In the genomic region with DNA sequence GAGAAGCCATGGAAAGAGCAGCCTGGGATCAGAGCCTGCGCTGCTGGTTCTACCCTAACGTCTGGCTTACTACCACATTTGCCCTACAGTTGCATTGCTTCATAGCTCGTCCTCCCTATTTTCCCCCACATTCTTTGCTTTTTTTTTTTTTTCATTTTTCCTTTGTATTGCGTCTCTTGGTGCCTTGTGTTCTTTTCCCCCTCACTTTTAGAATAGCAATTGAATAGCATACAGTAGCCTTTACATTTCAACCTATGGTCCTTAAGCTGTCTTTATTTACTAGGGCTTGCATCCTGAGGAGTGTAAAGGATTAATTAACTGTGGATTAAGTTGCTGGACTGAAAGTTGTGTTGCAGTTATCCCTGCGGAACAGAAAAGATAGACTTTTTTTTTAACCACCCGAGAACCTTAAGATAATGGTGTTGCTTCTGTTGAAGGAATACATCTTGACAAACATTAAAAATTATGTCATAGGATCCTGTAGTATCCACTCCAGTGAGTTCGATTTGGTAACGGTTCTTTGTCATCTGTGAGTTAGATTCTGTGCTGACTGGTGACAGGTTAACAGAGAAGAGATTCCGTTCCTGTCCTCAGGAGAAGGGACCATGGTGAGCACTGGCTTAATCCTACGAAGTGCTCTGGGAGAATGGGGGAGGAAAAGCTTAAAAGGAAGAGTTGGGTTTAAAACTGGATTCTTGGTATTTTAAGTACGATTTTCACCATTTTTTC, we compare ENCODE assay signal across 8 cellular contexts.
DNase-seq lines count a peak whose midpoint lies in the region; ATAC-seq and TF ChIP-seq lines count a peak whose summit lies in the region.

No MANE protein-coding gene starts in this region.

- H3K27me3 ChIP-seq in heart left ventricle (no peaks in the 10 kb centered on the region), muscle layer of colon (ENCODE audit: control insufficient read depth in 1 of 2, insufficient read depth in 2 of 2, low read length in 2 of 2) (no peaks in the 10 kb centered on the region)

- H3K36me3 ChIP-seq in heart left ventricle (no peaks in the 10 kb centered on the region), muscle layer of colon (ENCODE audit: insufficient read depth, low read length) (no peaks in the 10 kb centered on the region)

- no peak for TF ChIP-seq CTCF in heart left ventricle (IDR thresholded peaks at IDR 0.05)

- no peak for TF ChIP-seq POLR2A in heart left ventricle (IDR thresholded peaks at IDR 0.05)

- ATAC-seq in heart left ventricle (no peak), left cardiac atrium (no peak), GM19467 (IDR thresholded peaks at IDR 0.05; ENCODE audit: unreplicated experiment) (no peak), HG03520 (IDR thresholded peaks at IDR 0.05; ENCODE audit: unreplicated experiment) (no peak)

- H3K4me3 ChIP-seq in heart left ventricle (peak overlapping the region; percentile 65 to 84 (median 74)), muscle layer of colon (ENCODE audit: low read depth in 1 of 2, low read length in 2 of 2) (peak overlapping the region; percentile 63 to 71)

- 6 to 10% (median 7%) methylated on average over 11 of the region's 11 CpGs for WGBS in heart left ventricle, 4 donors

- H3K4me1 ChIP-seq in heart left ventricle (peaks cover 0 to 29% (median 7%) of the 10 kb centered on the region in 12 donors), muscle layer of colon (ENCODE audit: insufficient read depth, low read length) (peaks cover 18% of the 10 kb centered on the region)

- DNase-seq in heart left ventricle (no peak), left cardiac atrium (no peak), NCI-H524 treated with DMSO at 0.1 percent for 48 hours (lab: John Stamatoyannopoulos, UW) (peak; percentile 47), KG1 (lab: John Stamatoyannopoulos, UW) (no peak)

- intact Hi-C loops in heart left ventricle (cut with DNase I) (loop anchor here in 2 of 10 donors (5.0 to 10.0 kb wide), 3 partner anchors 176 to 1044 kb away; a partner anchor contains a TSS), left cardiac atrium (cut with DNase I) (loop anchor here in 1 of 2 donors (5.0 kb wide), 1 partner anchor 331 kb away; no protein-coding TSS in a partner anchor)

- H3K27ac ChIP-seq in heart left ventricle (peak overlapping the region; percentile 88 to 98 (median 96)), cingulate gyrus (ENCODE audit: low read depth, low read length) (peak overlapping the region; percentile 56), muscle layer of colon (ENCODE audit: low read depth, low read length) (peak overlapping the region; percentile 99)

- H3K9me3 ChIP-seq in heart left ventricle (no peaks in the 10 kb centered on the region), muscle layer of colon (ENCODE audit: low read length) (no peaks in the 10 kb centered on the region)

- peak overlapping the region; percentile 69 for H3K9ac ChIP-seq in muscle layer of colon (ENCODE audit: low read length)
